ENCODE assay signal across 8 cellular contexts in the genomic region with DNA sequence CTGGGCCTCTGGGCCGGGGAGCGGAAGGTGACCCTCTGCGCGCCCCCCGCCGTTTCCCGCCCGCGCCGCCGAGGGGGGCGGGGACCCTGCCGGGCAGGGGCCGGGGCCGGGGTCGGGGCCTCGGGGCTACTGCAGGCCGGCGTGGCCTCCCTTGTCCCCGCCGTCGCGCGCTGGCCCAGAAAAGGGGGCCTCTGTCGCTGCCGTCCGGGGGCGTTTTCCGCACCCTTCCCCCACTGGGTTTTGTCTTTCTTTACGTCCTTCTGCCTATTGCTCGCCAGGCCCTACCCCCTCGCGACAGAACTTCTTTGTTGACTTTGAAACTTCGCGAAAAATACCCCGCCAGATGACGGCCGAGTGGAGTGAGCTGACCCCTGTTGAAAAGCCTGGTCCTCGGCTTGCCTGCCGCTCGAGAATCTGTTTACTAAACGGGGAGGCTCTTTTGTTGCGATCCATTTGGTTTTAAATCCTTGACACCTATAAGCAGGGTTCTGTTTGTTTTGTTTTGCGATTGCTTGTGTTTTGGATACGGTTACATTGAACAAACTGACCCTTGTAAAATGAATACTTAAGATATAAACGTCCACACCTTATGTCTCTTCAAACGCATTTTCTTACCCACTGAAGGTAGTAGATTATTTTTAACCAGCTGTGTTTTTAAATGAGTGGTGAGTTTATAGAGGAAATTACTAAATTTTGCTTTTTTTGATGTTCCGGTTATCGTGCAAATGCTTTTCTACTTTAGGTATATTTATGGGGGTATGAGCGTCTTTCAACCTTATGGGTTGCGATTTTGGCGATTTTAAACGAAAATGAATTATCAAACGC. TPM values are rescaled to one million over a fixed set of nuclear protein-coding genes. Genes with fewer than 3 reads are reported as not detected.
DNase-seq lines count a peak whose midpoint lies in the region; ATAC-seq, FAIRE-seq and TF ChIP-seq lines count a peak whose summit lies in the region.

No MANE protein-coding gene starts in this region.

- FAIRE-seq in pancreas (lab: Jason Lieb, UNC) = no peak

- CTCF ChIA-PET in AG04449 (lab: Yijun Ruan, JAX) = interaction anchor here (1.4 to 1.5 kb wide), 2 partner anchors 70 to 71 kb away, joined by 5 to 9 read pairs; no protein-coding TSS in a partner anchor
- CTCF ChIA-PET in OCI-LY7 (lab: Charles Lee; ENCODE audit: unreplicated experiment) = no interaction called here

- H3K27ac ChIP-seq in OCI-LY7 (ENCODE audit: low read depth, low read length, poor library complexity, severe bottlenecking) = peak overlapping the region; percentile 88
- peak overlapping the region; percentile 92 to 100 (median 98) for H3K27ac ChIP-seq in pancreas

- H3K4me1 ChIP-seq in OCI-LY7 (ENCODE audit: insufficient read depth, low read length, poor library complexity, severe bottlenecking) (peaks cover 40% of the 10 kb centered on the region), pancreas (peaks cover 5 to 29% (median 15%) of the 10 kb centered on the region in 3 donors)

- H3K4me3 ChIP-seq in AG04449 (ENCODE audit: low read depth, low read length) (peak overlapping the region; percentile 80), OCI-LY7 (ENCODE audit: low read depth, low read length, poor library complexity, severe bottlenecking) (peak overlapping the region; percentile 88), pancreas (peak overlapping the region; percentile 62 to 98 (median 94))

- no peaks in the 10 kb centered on the region for H3K9me2 ChIP-seq in OCI-LY7 (ENCODE audit: insufficient read depth, low read length)

- 0% methylated on average over 47 to 54 of the region's 54 CpGs for WGBS in pancreas, 2 donors

- no peaks in the 10 kb centered on the region for H3K9me3 ChIP-seq in OCI-LY7 (ENCODE audit: low read length)
- no peaks in the 10 kb centered on the region for H3K9me3 ChIP-seq in pancreas

- TF ChIP-seq CTCF in AG04449 (IDR thresholded peaks at IDR 0.05; ENCODE audit: insufficient read depth, low read length, missing control alignments) (no peak), OCI-LY7 (conservative IDR thresholded peaks at IDR 0.05; ENCODE audit: low read length) (0 out of 2 replicates have a peak, but pooled peaks have one; percentile 9), pancreas (IDR thresholded peaks at IDR 0.05) (no peak)

- peaks cover 66% of the 10 kb centered on the region for H3K79me2 ChIP-seq in OCI-LY7 (ENCODE audit: insufficient read depth, low read depth, low read length)

- peaks cover 6% of the 10 kb centered on the region for H3K36me3 ChIP-seq in OCI-LY7 (ENCODE audit: insufficient read depth, low read length)
- no peaks in the 10 kb centered on the region for H3K36me3 ChIP-seq in pancreas

- POLR2A ChIA-PET in AG04449 (lab: Yijun Ruan, JAX) (interaction anchor here (0.7 to 1.3 kb wide), 8 partner anchors 11 to 67 kb away, joined by 3 to 10 read pairs (median 3); no protein-coding TSS in a partner anchor), OCI-LY7 (lab: Charles Lee) (interaction anchor here (0.8 to 1.9 kb wide), 8 partner anchors 10 to 273 kb away, joined by 3 to 10 read pairs (median 4); no protein-coding TSS in a partner anchor)

- peaks cover 41% of the 10 kb centered on the region for H4K20me1 ChIP-seq in OCI-LY7 (ENCODE audit: insufficient read depth, low read length)

- TSS peak; percentile 70 for BruUV-seq in OCI-LY7 (replicated peaks; lab: Mats Ljungman, UMichigan)

- H3K4me2 ChIP-seq in OCI-LY7 (ENCODE audit: low read length) = peak overlapping the region; percentile 87

- H3K27me3 ChIP-seq in pancreas = no peaks in the 10 kb centered on the region

- ATAC-seq in GM18873 (IDR thresholded peaks at IDR 0.05; ENCODE audit: low FRiP score, unreplicated experiment) = peak; percentile 21
- ATAC-seq in HG03159 (IDR thresholded peaks at IDR 0.05; ENCODE audit: unreplicated experiment) = peak; percentile 14
- ATAC-seq in pancreas = peak; percentile 3 to 18 (median 12)

- DNase-seq in AG04449 (ENCODE audit: low read depth, low spot score) = no peak
- peak; percentile 62 for DNase-seq in OCI-LY7 (ENCODE audit: low spot score)
- DNase-seq in activated effector memory CD4-positive, alpha-beta T cell treated with Interleukin-2 at 50 U/mL for 16 hours = peak; percentile 15
- DNase-seq in germinal center (ENCODE audit: low spot score) = peak; percentile 32
- DNase-seq in pancreas = peak in 4 of 6 donors; percentile 40 to 73 (median 58)
- DNase-seq in T1000 (lab: John Stamatoyannopoulos, UW) = no peak

- peak overlapping the region; percentile 51; the same call in 1 of the 2 replicates for H2AFZ ChIP-seq in OCI-LY7 (ENCODE audit: low read length)

- intact Hi-C loops in OCI-LY7 (cut with micrococcal nuclease; ENCODE audit: unreplicated experiment) (loop anchor here (5.0 kb wide), 2 partner anchors 253 to 273 kb away; no protein-coding TSS in a partner anchor), pancreas (cut with DNase I) (no loop called here)

RNA-seq across cellular contexts. Expression of a gene that starts 0.8 kb away (rescaled TPM):
- total RNA-seq in OCI-LY7 (2014; rRNA removed; shearing (Covaris generic)) = 48.2 and 118 TPM in 2 replicates
- total RNA-seq in OCI-LY7 (2022) = 113 TPM in 2 replicates
- 100 to 1,000 TPM in 1 of 6 donors, 10 to 100 TPM in 5; 72.4 to 105 (median 83.3) TPM for total RNA-seq in pancreas
- polyA plus RNA-seq in pancreas = 10 to 100 TPM; 68.5 to 88.4 TPM

RNA-seq across cellular contexts. Expression of a gene that starts 46.6 kb away (rescaled TPM):
- not detected in 2 replicates for total RNA-seq in OCI-LY7 (2014; rRNA removed; shearing (Covaris generic))
- total RNA-seq in OCI-LY7 (2022) (0.13 TPM in 1 of 2 replicates, not detected in the other), pancreas (10 to 100 TPM; 10.8 to 20.3 (median 11.7) TPM)
- polyA plus RNA-seq in pancreas = 10 to 100 TPM in 1 of 2 donors, 1 to 10 TPM in 1; 6.2 to 11.4 TPM

Comparison
In these comparisons a context has a peak if more than half of its experiments do, and no peak if none do; other contexts are left out.
1. DNase-seq: peak in OCI-LY7 (single experiment), activated effector memory CD4-positive, alpha-beta T cell treated with Interleukin-2 at 50 U/mL for 16 hours (single experiment), germinal center (single experiment) and pancreas (4 of 6); none in AG04449 (single experiment) and T1000 (single experiment).
2. RNA of a gene that starts 46.6 kb away (total RNA-seq): 10.8 to 20.3 TPM in pancreas; 0.13 TPM in OCI-LY7; every median in the first group is over 10 times any median in the second.
3. Peak in every context shown above with its lines, with median percentiles within 50 percentile points of each other: H3K4me3 ChIP-seq and ATAC-seq.